ENCODE assay signal across 1 cellular context in genomic region chr17:63423251-63423950, GRCh38.
TF ChIP-seq lines count a peak whose summit lies in the region.

No MANE protein-coding gene starts in this region.

TF ChIP-seq in K562, 482 proteins besides CTCF, POLR2A, EP300 and RAD21:
- TF ChIP-seq MED1 (CRISPR knock-in tag; IDR thresholded peaks at IDR 0.05; ENCODE audit: borderline replicate concordance) (no peak), ADNP (tag; IDR thresholded peaks at IDR 0.05) (no peak)
